16 cellular contexts compared by ENCODE assay signal in genomic region chr10:111093741-111094380, GRCh38. TPM values are rescaled to one million over a fixed set of nuclear protein-coding genes. Genes with fewer than 3 reads are reported as not detected.
DNase-seq lines count a peak whose midpoint lies in the region; ATAC-seq and TF ChIP-seq lines count a peak whose summit lies in the region.
"Had no signal": no experiment of that assay in that cellular context is flagged by ENCODE, and none has a peak within 500 bp of the region (broad histone marks: within the 10 kb centered on the region; RNA-seq: fewer than 3 reads in every experiment).

No MANE protein-coding gene starts in this region.

- no peaks in the 10 kb centered on the region for H3K27me3 ChIP-seq in left lung
- H3K27me3 ChIP-seq in body of pancreas, result no peaks in the 10 kb centered on the region

- H3K36me3 Mint-ChIP-seq in glutamatergic neuron (ENCODE audit: unreplicated experiment), result no peaks in the 10 kb centered on the region
- H3K36me3 Mint-ChIP-seq: activated naive CD8-positive, alpha-beta T cell; CD14-positive monocyte; stimulated activated memory B cell treated with anti-CD40 and anti-IgM and Interleukin-4, amounts not matched to agents 10 μg/mL and 1 μg/mL and 100 μg/mL, for 72 hours had no signal

- no peak for TF ChIP-seq POLR2A in body of pancreas (IDR thresholded peaks at IDR 0.05)

- H3K27ac ChIP-seq in left lung (no peak overlapping the region), body of pancreas (no peak overlapping the region)
- H3K27ac ChIP-seq: WERI-Rb-1 had no signal

- H3K9me3 Mint-ChIP-seq in glutamatergic neuron (ENCODE audit: unreplicated experiment), result peaks cover 1% of the 10 kb centered on the region
- H3K9me3 Mint-ChIP-seq: nephron progenitor cell; stimulated activated memory B cell treated with anti-CD40 and anti-IgM and Interleukin-4, amounts not matched to agents 10 μg/mL and 1 μg/mL and 100 μg/mL, for 72 hours had no signal

- H3K9me3 ChIP-seq in left lung, result no peaks in the 10 kb centered on the region
- no peaks in the 10 kb centered on the region for H3K9me3 ChIP-seq in body of pancreas

- peaks cover 4% of the 10 kb centered on the region for H3K27me3 Mint-ChIP-seq in glutamatergic neuron (ENCODE audit: unreplicated experiment)

- H3K4me3 ChIP-seq in left lung, result no peak overlapping the region
- no peak overlapping the region for H3K4me3 ChIP-seq in body of pancreas

- DNase-seq in EL (peak; percentile 62), astrocyte of the hippocampus (ENCODE audit: low read depth, low spot score) (peak; percentile 27), left lung (no peak), G401 (ENCODE audit: low spot score) (no peak), glutamatergic neuron (no peak), body of pancreas (no peak)
- DNase-seq: left ventricle myocardium superior; NCI-H2171; nephron progenitor cell; stimulated activated CD4-positive, alpha-beta T cell treated with anti-CD3 and anti-CD28 coated beads, Interleukin-4, amount 100 ng/mL, for 24 hours; WERI-Rb-1 had no signal

- TF ChIP-seq CTCF in left lung (IDR thresholded peaks at IDR 0.05), result no peak
- TF ChIP-seq CTCF in glutamatergic neuron (IDR thresholded peaks at IDR 0.05; ENCODE audit: partially characterized antibody, unreplicated experiment), result no peak
- no peak for TF ChIP-seq CTCF in body of pancreas (IDR thresholded peaks at IDR 0.05)

- ATAC-seq in HG03520 (IDR thresholded peaks at IDR 0.05; ENCODE audit: unreplicated experiment), result peak; percentile 46
- ATAC-seq in left lung, result peak; percentile 41
- ATAC-seq in HG03469 (IDR thresholded peaks at IDR 0.05; ENCODE audit: unreplicated experiment), result no peak
- no peak for ATAC-seq in body of pancreas
- ATAC-seq: left ventricle myocardium superior; stimulated activated memory B cell treated with anti-CD40 and anti-IgM and Interleukin-4, amounts not matched to agents 10 μg/mL and 1 μg/mL and 100 μg/mL, for 72 hours had no signal

- 81 to 92% methylated on average over 3 of the region's 3 CpGs for WGBS in body of pancreas, 2 donors

- intact Hi-C loops in left lung (cut with DNase I) (no loop called here), body of pancreas (cut with DNase I) (no loop called here)

- H3K27ac Mint-ChIP-seq in glutamatergic neuron (ENCODE audit: unreplicated experiment), result no peak overlapping the region
- H3K27ac Mint-ChIP-seq: activated naive CD8-positive, alpha-beta T cell; CD14-positive monocyte; nephron progenitor cell; stimulated activated memory B cell treated with anti-CD40 and anti-IgM and Interleukin-4, amounts not matched to agents 10 μg/mL and 1 μg/mL and 100 μg/mL, for 72 hours had no signal

- in situ Hi-C loops in G401 (cut with HindIII; ENCODE audit: low sequenced_read_pairs), result no loop called here

- no peak overlapping the region for H3K4me3 Mint-ChIP-seq in glutamatergic neuron (ENCODE audit: unreplicated experiment)
- H3K4me3 Mint-ChIP-seq: activated naive CD8-positive, alpha-beta T cell; CD14-positive monocyte; nephron progenitor cell; stimulated activated memory B cell treated with anti-CD40 and anti-IgM and Interleukin-4, amounts not matched to agents 10 μg/mL and 1 μg/mL and 100 μg/mL, for 72 hours had no signal

- no peaks in the 10 kb centered on the region for H3K4me1 ChIP-seq in left lung
- H3K4me1 ChIP-seq in body of pancreas, result no peaks in the 10 kb centered on the region

- no peaks in the 10 kb centered on the region for H3K4me1 Mint-ChIP-seq in glutamatergic neuron (ENCODE audit: low read depth, unreplicated experiment)
- H3K4me1 Mint-ChIP-seq: nephron progenitor cell; stimulated activated memory B cell treated with anti-CD40 and anti-IgM and Interleukin-4, amounts not matched to agents 10 μg/mL and 1 μg/mL and 100 μg/mL, for 72 hours had no signal

- H3K36me3 ChIP-seq in left lung, result no peaks in the 10 kb centered on the region
- H3K36me3 ChIP-seq in body of pancreas (replicated peaks in 1 of 2; ENCODE audit: insufficient read depth in 1 of 2, low read depth in 2 of 2), result no peaks in the 10 kb centered on the region
- H3K36me3 ChIP-seq: WERI-Rb-1 had no signal

RNA-seq across cellular contexts. Expression of gene ADRA2A, which starts 17.0 kb away (rescaled TPM):
- total RNA-seq in left lung (1 to 10 TPM; 2.8 to 8.9 TPM), glutamatergic neuron (ENCODE audit: unreplicated experiment) (0.32 TPM), body of pancreas (100 to 1,000 TPM in 1 of 2 donors, 10 to 100 TPM in 1; 25.4 to 115 TPM)
- total RNA-seq in G401 (2014; rRNA removed; shearing (Covaris generic)), result not detected in 2 replicates

Comparison
In these comparisons a context has a peak if more than half of its experiments do, and no peak if none do; other contexts are left out.
1. DNase-seq: peak in EL (single experiment) and astrocyte of the hippocampus (single experiment); none in left lung (0 of 2), G401 (single experiment), glutamatergic neuron (single experiment) and body of pancreas (0 of 4).
2. ATAC-seq: peak in HG03520 (single experiment) and left lung (single experiment); none in HG03469 (single experiment) and body of pancreas (single experiment).